Comparison of ENCODE assay signal across 8 cellular contexts in genomic region chr19:49818691-49819331, GRCh38. TPM values are rescaled to one million over a fixed set of nuclear protein-coding genes. Genes with fewer than 3 reads are reported as not detected.
DNase-seq lines count a peak whose midpoint lies in the region; ATAC-seq and TF ChIP-seq lines count a peak whose summit lies in the region.

No MANE protein-coding gene starts in this region.

- H3K4me3 ChIP-seq in GM08714 (ENCODE audit: low read length) (peak overlapping the region; percentile 86), Panc1 (ENCODE audit: low read depth in 2 of 2, low read length in 2 of 2) (peak overlapping the region; percentile 92 to 95), epithelial cell of proximal tubule (ENCODE audit: low read depth, low read length) (peak overlapping the region; percentile 100)

- H3K27me3 ChIP-seq in Panc1 (ENCODE audit: control insufficient read depth, insufficient read depth, low read length): no peaks in the 10 kb centered on the region

- peaks cover 5% of the 10 kb centered on the region for H3K36me3 Mint-ChIP-seq in progenitor cell of endocrine pancreas (ENCODE audit: insufficient read depth)

- H3K4me3 Mint-ChIP-seq in progenitor cell of endocrine pancreas (ENCODE audit: low read depth): peak overlapping the region; percentile 99

- no peaks in the 10 kb centered on the region for H3K9me3 ChIP-seq in Panc1 (ENCODE audit: control insufficient read depth, insufficient read depth, low read depth, low read length)

- ATAC-seq in Panc1 (no peak; the same call in 1 of the 2 replicates), GM18909 (IDR thresholded peaks at IDR 0.05; ENCODE audit: poor library complexity, unreplicated experiment) (no peak), HG03460 (IDR thresholded peaks at IDR 0.05; ENCODE audit: unreplicated experiment) (no peak), HG02884 (IDR thresholded peaks at IDR 0.05; ENCODE audit: unreplicated experiment) (no peak)

- POLR2A ChIA-PET in Panc1 (lab: Charles Lee): interaction anchor here (0.6 to 0.7 kb wide), 2 partner anchors 21 to 26 kb away, joined by 5 read pairs; no protein-coding TSS in a partner anchor

- DNase-seq in Panc1 (ENCODE audit: low read depth, low spot score) (no peak), epithelial cell of proximal tubule (ENCODE audit: low read depth) (no peak), progenitor cell of endocrine pancreas (ENCODE audit: low spot score, unreplicated experiment) (no peak), mesenteric fat pad (ENCODE audit: low spot score) (no peak)

- in situ Hi-C loops in Panc1 (cut with HindIII; ENCODE audit: low pct_unique_long_range_greater_than_20kb, low sequenced_read_pairs): no loop called here

- TF ChIP-seq CTCF in Panc1 (IDR thresholded peaks at IDR 0.05) (no peak), epithelial cell of proximal tubule (conservative IDR thresholded peaks at IDR 0.05; ENCODE audit: low read depth, low read length) (no peak), progenitor cell of endocrine pancreas (IDR thresholded peaks at IDR 0.05; ENCODE audit: unreplicated experiment) (no peak)

- peak overlapping the region; percentile 89 for H3K27ac ChIP-seq in Panc1 (ENCODE audit: low read length)

- no peaks in the 10 kb centered on the region for H3K9me3 Mint-ChIP-seq in progenitor cell of endocrine pancreas (ENCODE audit: low read depth)

- no peaks in the 10 kb centered on the region; the same call in 1 of the 2 replicates for H3K36me3 ChIP-seq in Panc1 (ENCODE audit: control insufficient read depth, insufficient read depth, low read length)

- H3K27ac Mint-ChIP-seq in progenitor cell of endocrine pancreas: peak overlapping the region; percentile 99

- H3K4me1 ChIP-seq in Panc1 (ENCODE audit: control insufficient read depth, insufficient read depth, low read length): peaks cover 7% of the 10 kb centered on the region; the same call in 1 of the 2 replicates

- peaks cover 22% of the 10 kb centered on the region for H3K4me1 Mint-ChIP-seq in progenitor cell of endocrine pancreas (ENCODE audit: low read depth)

- BruUV-seq in Panc1 (replicated peaks; lab: Mats Ljungman, UMichigan): TSS peak; percentile 84

- intact Hi-C loops in Panc1 (cut with micrococcal nuclease; ENCODE audit: unreplicated experiment): no loop called here

- H3K27me3 Mint-ChIP-seq in progenitor cell of endocrine pancreas: no peaks in the 10 kb centered on the region

- CTCF ChIA-PET in Panc1 (lab: Charles Lee): interaction anchor here (0.7 kb wide), 1 partner anchor 23 kb away, joined by 4 read pairs; no protein-coding TSS in a partner anchor

RNA-seq across cellular contexts. Expression of gene MED25, which starts 0.7 kb away (rescaled TPM):
- 52.4 TPM for total RNA-seq in Panc1 (2021; ENCODE audit: unreplicated experiment)
- polyA plus RNA-seq in Panc1 (2012; ENCODE audit: insufficient read length): 55.5 TPM
- total RNA-seq in epithelial cell of proximal tubule: 30.4 and 34.8 TPM in 2 replicates
- 136 and 141 TPM in 2 replicates for total RNA-seq in progenitor cell of endocrine pancreas
- 40.4 TPM for total RNA-seq in mesenteric fat pad

RNA-seq across cellular contexts. Expression of gene FUZ, which starts 5.7 kb away (rescaled TPM):
- total RNA-seq in Panc1 (2021; ENCODE audit: unreplicated experiment) (13.9 TPM), epithelial cell of proximal tubule (8.3 and 15.0 TPM in 2 replicates), progenitor cell of endocrine pancreas (37.8 and 40.0 TPM in 2 replicates), mesenteric fat pad (12.7 TPM)
- polyA plus RNA-seq in Panc1 (2012; ENCODE audit: insufficient read length): 19.6 TPM

RNA-seq across cellular contexts. Expression of gene PTOV1, which starts 32.1 kb away (rescaled TPM):
- total RNA-seq in Panc1 (2021; ENCODE audit: unreplicated experiment) (114 TPM), epithelial cell of proximal tubule (81.9 and 121 TPM in 2 replicates), progenitor cell of endocrine pancreas (518 and 564 TPM in 2 replicates), mesenteric fat pad (99.4 TPM)
- polyA plus RNA-seq in Panc1 (2012; ENCODE audit: insufficient read length): 273 TPM

RNA-seq across cellular contexts. Expression of gene PNKP, which starts 48.6 kb away (rescaled TPM):
- 76.7 TPM for total RNA-seq in Panc1 (2021; ENCODE audit: unreplicated experiment)
- 59.6 TPM for polyA plus RNA-seq in Panc1 (2012; ENCODE audit: insufficient read length)
- total RNA-seq in epithelial cell of proximal tubule: 59.2 and 71.6 TPM in 2 replicates
- total RNA-seq in progenitor cell of endocrine pancreas: 137 and 144 TPM in 2 replicates
- 57.6 TPM for total RNA-seq in mesenteric fat pad

RNA-seq across cellular contexts. Expression of gene AP2A1, which starts 52.0 kb away (rescaled TPM):
- total RNA-seq in Panc1 (2021; ENCODE audit: unreplicated experiment): 72.1 TPM
- polyA plus RNA-seq in Panc1 (2012; ENCODE audit: insufficient read length): 83.8 TPM
- total RNA-seq in epithelial cell of proximal tubule: 98.2 and 103 TPM in 2 replicates
- 76.0 and 76.3 TPM in 2 replicates for total RNA-seq in progenitor cell of endocrine pancreas
- total RNA-seq in mesenteric fat pad: 96.4 TPM
